Comparison of ENCODE assay signal across 24 cellular contexts in genomic region chr18:79876497-79876896, GRCh38.
A peak's percentile ranks its signal among the peaks of the same experiment; 100 is the strongest.
DNase-seq lines count a peak whose midpoint lies in the region; ATAC-seq and TF ChIP-seq lines count a peak whose summit lies in the region.
"Had no signal": no experiment of that assay in that cellular context is flagged by ENCODE, and none has a peak within 500 bp of the region (broad histone marks: within the 10 kb centered on the region; RNA-seq: fewer than 3 reads in every experiment).

No MANE protein-coding gene starts in this region.

- peaks cover 18% of the 10 kb centered on the region for H3K27me3 Mint-ChIP-seq in stimulated activated memory B cell treated with anti-CD40 and anti-IgM and Interleukin-4, amounts not matched to agents 10 μg/mL and 1 μg/mL and 100 μg/mL, for 72 hours
- H3K27me3 Mint-ChIP-seq: activated naive CD8-positive, alpha-beta T cell had no signal

- H3K36me3 ChIP-seq in right atrium auricular region (no peaks in the 10 kb centered on the region), spleen (no peaks in the 10 kb centered on the region), OCI-LY7 (ENCODE audit: insufficient read depth, low read length) (no peaks in the 10 kb centered on the region)
- H3K36me3 ChIP-seq: ascending aorta; BLaER1 treated with 17β-estradiol and CSF1 and Interleukin-3, amounts not matched to agents 10 nM and 100 nM; HAP-1; heart left ventricle; left lung; pancreas had no signal

- H3K4me3 ChIP-seq in right atrium auricular region, result no peak overlapping the region
- H3K4me3 ChIP-seq in spleen, result no peak overlapping the region
- H3K4me3 ChIP-seq in OCI-LY7 (ENCODE audit: low read depth, low read length, poor library complexity, severe bottlenecking), result no peak overlapping the region
- H3K4me3 ChIP-seq: ascending aorta; BLaER1 treated with 17β-estradiol and CSF1 and Interleukin-3, amounts not matched to agents 10 nM and 100 nM; HAP-1; heart left ventricle; left lung; pancreas had no signal

- H3K79me2 ChIP-seq in OCI-LY7 (ENCODE audit: insufficient read depth, low read depth, low read length), result no peaks in the 10 kb centered on the region

- TF ChIP-seq CTCF in right atrium auricular region (IDR thresholded peaks at IDR 0.05) (no peak), spleen (IDR thresholded peaks at IDR 0.05 in 8 of 11, conservative IDR thresholded peaks at IDR 0.05 in 3 of 11) (no peak), OCI-LY7 (conservative IDR thresholded peaks at IDR 0.05; ENCODE audit: low read length) (no peak)

- peaks cover 7% of the 10 kb centered on the region for H3K9me3 Mint-ChIP-seq in stimulated activated memory B cell treated with anti-CD40 and anti-IgM and Interleukin-4, amounts not matched to agents 10 μg/mL and 1 μg/mL and 100 μg/mL, for 72 hours
- H3K9me3 Mint-ChIP-seq: natural killer cell; T-helper 1 cell treated with Interleukin-12 subunit alpha and Interleukin-12 subunit beta and Interleukin-4 antibody, amounts not matched to agents 30 μg/mL and 1 μg/mL, for 36 hours had no signal

- H3K9me3 ChIP-seq in right atrium auricular region, result no peaks in the 10 kb centered on the region
- H3K9me3 ChIP-seq in spleen, result peaks cover 0 to 10% (median 4%) of the 10 kb centered on the region in 8 donors
- no peaks in the 10 kb centered on the region for H3K9me3 ChIP-seq in OCI-LY7 (ENCODE audit: low read length)
- H3K9me3 ChIP-seq: ascending aorta, HAP-1, left lung, pancreas had no signal

- H3K27me3 ChIP-seq in right atrium auricular region (no peaks in the 10 kb centered on the region), spleen (replicated peaks in 1 of 7) (peaks cover 0 to 39% (median 0%) of the 10 kb centered on the region in 7 donors)
- H3K27me3 ChIP-seq: ascending aorta; BLaER1 treated with 17β-estradiol and CSF1 and Interleukin-3, amounts not matched to agents 10 nM and 100 nM; pancreas had no signal

- H3K27ac Mint-ChIP-seq in stimulated activated memory B cell treated with anti-CD40 and anti-IgM and Interleukin-4, amounts not matched to agents 10 μg/mL and 1 μg/mL and 100 μg/mL, for 72 hours, result no peak overlapping the region
- H3K27ac Mint-ChIP-seq: activated naive CD8-positive, alpha-beta T cell; natural killer cell; T-helper 1 cell treated with Interleukin-12 subunit alpha and Interleukin-12 subunit beta and Interleukin-4 antibody, amounts not matched to agents 30 μg/mL and 1 μg/mL, for 36 hours had no signal

- no TSS peak for BruUV-seq in OCI-LY7 (replicated peaks; lab: Mats Ljungman, UMichigan)

- no peak overlapping the region for H2AFZ ChIP-seq in OCI-LY7 (ENCODE audit: low read length)

- no peak overlapping the region for H3K27ac ChIP-seq in right atrium auricular region
- H3K27ac ChIP-seq in spleen, result no peak overlapping the region
- no peak overlapping the region for H3K27ac ChIP-seq in OCI-LY7 (ENCODE audit: low read depth, low read length, poor library complexity, severe bottlenecking)
- H3K27ac ChIP-seq: ascending aorta; BLaER1 treated with 17β-estradiol and CSF1 and Interleukin-3, amounts not matched to agents 10 nM and 100 nM; heart left ventricle; HL-60; left lung; pancreas had no signal

- H3K4me3 Mint-ChIP-seq in stimulated activated memory B cell treated with anti-CD40 and anti-IgM and Interleukin-4, amounts not matched to agents 10 μg/mL and 1 μg/mL and 100 μg/mL, for 72 hours, result no peak overlapping the region
- H3K4me3 Mint-ChIP-seq: activated naive CD8-positive, alpha-beta T cell; natural killer cell; T-helper 1 cell treated with Interleukin-12 subunit alpha and Interleukin-12 subunit beta and Interleukin-4 antibody, amounts not matched to agents 30 μg/mL and 1 μg/mL, for 36 hours had no signal

- 87 to 90% (median 89%) methylated on average over 13 to 16 of the region's 16 CpGs for WGBS in spleen, 5 donors

- POLR2A ChIA-PET in OCI-LY7 (lab: Charles Lee), result no interaction called here

- TF ChIP-seq POLR2A in spleen (IDR thresholded peaks at IDR 0.05), result no peak

- H3K36me3 Mint-ChIP-seq in stimulated activated memory B cell treated with anti-CD40 and anti-IgM and Interleukin-4, amounts not matched to agents 10 μg/mL and 1 μg/mL and 100 μg/mL, for 72 hours, result no peaks in the 10 kb centered on the region
- H3K36me3 Mint-ChIP-seq: activated naive CD8-positive, alpha-beta T cell; natural killer cell had no signal

- H3K4me2 ChIP-seq in OCI-LY7 (ENCODE audit: low read length), result no peak overlapping the region
- H3K4me2 ChIP-seq: BLaER1 treated with 17β-estradiol and CSF1 and Interleukin-3, amounts not matched to agents 10 nM and 100 nM had no signal

- intact Hi-C loops in Right ventricle myocardium inferior (cut with DNase I), result no loop called here
- intact Hi-C loops in spleen (cut with DNase I; ENCODE audit: low total_unique reads), result no loop called here
- intact Hi-C loops in OCI-LY7 (cut with micrococcal nuclease; ENCODE audit: unreplicated experiment), result no loop called here

- no peaks in the 10 kb centered on the region for H3K4me1 Mint-ChIP-seq in stimulated activated memory B cell treated with anti-CD40 and anti-IgM and Interleukin-4, amounts not matched to agents 10 μg/mL and 1 μg/mL and 100 μg/mL, for 72 hours
- H3K4me1 Mint-ChIP-seq: natural killer cell had no signal

- H3K4me1 ChIP-seq in right atrium auricular region (no peaks in the 10 kb centered on the region), spleen (peaks cover 0 to 6% (median 0%) of the 10 kb centered on the region in 6 donors), OCI-LY7 (ENCODE audit: insufficient read depth, low read length, poor library complexity, severe bottlenecking) (no peaks in the 10 kb centered on the region)
- H3K4me1 ChIP-seq: ascending aorta, HAP-1, heart left ventricle, left lung, pancreas had no signal

- H4K20me1 ChIP-seq in OCI-LY7 (ENCODE audit: insufficient read depth, low read length), result no peaks in the 10 kb centered on the region

- CTCF ChIA-PET in OCI-LY7 (lab: Charles Lee; ENCODE audit: unreplicated experiment), result no interaction called here

- DNase-seq in Right ventricle myocardium inferior (ENCODE audit: missing footprints), result peak; percentile 46
- no peak for DNase-seq in right atrium auricular region (ENCODE audit: low spot score)
- DNase-seq in RPMI8226, result peak; percentile 86
- peak; percentile 58 for DNase-seq in spleen
- DNase-seq in OCI-LY7 (ENCODE audit: low spot score), result no peak
- no peak for DNase-seq in NCI-H146 treated with DMSO at 0.1 percent for 48 hours (lab: John Stamatoyannopoulos, UW; ENCODE audit: unreplicated experiment)
- DNase-seq: central memory CD4-positive, alpha-beta T cell; Kasumi-1; natural killer cell; NCI-H2029; NCI-H446 treated with DMSO at 0.1 percent for 48 hours; stimulated activated naive CD8-positive, alpha-beta T cell treated with anti-CD3 and anti-CD28 coated beads, Interleukin-15, Interleukin-2, amounts not matched to agents 100 U/mL and 50 U/mL, for 24 hours had no signal

- H3K9me2 ChIP-seq in OCI-LY7 (ENCODE audit: insufficient read depth, low read length), result no peaks in the 10 kb centered on the region

- ATAC-seq in Right ventricle myocardium inferior (no peak), esophagus mucosa (peak; percentile 88)
- no peak for ATAC-seq in stimulated activated memory B cell treated with anti-CD40 and anti-IgM and Interleukin-4, amounts not matched to agents 10 μg/mL and 1 μg/mL and 100 μg/mL, for 72 hours
- ATAC-seq: heart left ventricle; left lung; natural killer cell; pancreas; sciatic nerve; stimulated activated naive CD8-positive, alpha-beta T cell treated with anti-CD3 and anti-CD28 coated beads, Interleukin-15, Interleukin-2, amounts not matched to agents 100 U/mL and 50 U/mL, for 24 hours had no signal

Comparison
In these comparisons a context has a peak if more than half of its experiments do, and no peak if none do; other contexts are left out.
1. DNase-seq: peak in Right ventricle myocardium inferior (single experiment), RPMI8226 (single experiment) and spleen (single experiment); none in right atrium auricular region (single experiment), OCI-LY7 (single experiment) and NCI-H146 treated with DMSO at 0.1 percent for 48 hours (single experiment).